ENCODE assay signal across 28 cellular contexts in genomic region chr20:22533823-22534751, GRCh38. TPM values are rescaled to one million over a fixed set of nuclear protein-coding genes. Genes with fewer than 3 reads are reported as not detected.
A peak's percentile ranks its signal among the peaks of the same experiment; 100 is the strongest.
DNase-seq lines count a peak whose midpoint lies in the region; ATAC-seq and TF ChIP-seq lines count a peak whose summit lies in the region.
"Had no signal": no experiment of that assay in that cellular context is flagged by ENCODE, and none has a peak within 500 bp of the region (broad histone marks: within the 10 kb centered on the region; RNA-seq: fewer than 3 reads in every experiment).

No MANE protein-coding gene starts in this region.

- no peak overlapping the region for H3K4me2 ChIP-seq in neuronal stem cell (ENCODE audit: insufficient read depth, low read length, poor library complexity, severe bottlenecking)
- no peak overlapping the region for H3K4me2 ChIP-seq in PC-3 (ENCODE audit: low read length)

- H2AFZ ChIP-seq in neuronal stem cell (ENCODE audit: low read length) (no peak overlapping the region), PC-3 (ENCODE audit: low read length) (no peak overlapping the region)

- H3K36me3 Mint-ChIP-seq in glutamatergic neuron (ENCODE audit: unreplicated experiment) = peaks cover 6% of the 10 kb centered on the region
- H3K36me3 Mint-ChIP-seq: CD4-positive, alpha-beta memory T cell had no signal

- no peak overlapping the region for H3K23ac ChIP-seq in neuronal stem cell (ENCODE audit: low read depth, low read length, poor library complexity)

- no peaks in the 10 kb centered on the region for H3K36me3 ChIP-seq in esophagus muscularis mucosa
- H3K36me3 ChIP-seq in neuronal stem cell (replicated peaks in 1 of 2; ENCODE audit: control insufficient read depth in 2 of 2, insufficient read depth in 2 of 2, low read length in 2 of 2) = no peaks in the 10 kb centered on the region
- no peaks in the 10 kb centered on the region for H3K36me3 ChIP-seq in testis (ENCODE audit: low read depth, missing control alignments)
- H3K36me3 ChIP-seq in PC-3 (ENCODE audit: low read depth, low read length) = no peaks in the 10 kb centered on the region

- no peak for TF ChIP-seq POLR2A in esophagus muscularis mucosa (IDR thresholded peaks at IDR 0.05; ENCODE audit: low read depth)
- no peak for TF ChIP-seq POLR2A in testis (IDR thresholded peaks at IDR 0.05)

- H3K4me3 ChIP-seq in esophagus muscularis mucosa = no peak overlapping the region
- H3K4me3 ChIP-seq in neuronal stem cell (ENCODE audit: low read length in 2 of 2) = no peak overlapping the region
- no peak overlapping the region for H3K4me3 ChIP-seq in testis
- H3K4me3 ChIP-seq in PC-3 (ENCODE audit: low read length) = no peak overlapping the region
- H3K4me3 ChIP-seq: GM12878, SK-N-MC had no signal

- H2BK120ac ChIP-seq in neuronal stem cell (ENCODE audit: low read depth, low read length) = no peak overlapping the region

- H3K4ac ChIP-seq in neuronal stem cell (ENCODE audit: low read length) = no peak overlapping the region

- no TSS peak for BruUV-seq in PC-3 (replicated peaks; lab: Mats Ljungman, UMichigan)

- H3K14ac ChIP-seq in neuronal stem cell (ENCODE audit: low read length) = no peak overlapping the region

- no peaks in the 10 kb centered on the region for H3F3A ChIP-seq in PC-3 (ENCODE audit: low read length, unreplicated experiment)

- 0 out of 2 replicates have a peak, but pooled peaks cover 3% of the 10 kb centered on the region for H3K9me2 ChIP-seq in PC-3 (replicated peaks; ENCODE audit: low read length)

- peaks cover 7% of the 10 kb centered on the region for H3K27me3 Mint-ChIP-seq in glutamatergic neuron (ENCODE audit: unreplicated experiment)
- H3K27me3 Mint-ChIP-seq: CD4-positive, alpha-beta memory T cell had no signal

- no peak overlapping the region for H3K9ac ChIP-seq in neuronal stem cell (ENCODE audit: low read depth, low read length, poor library complexity)
- no peak overlapping the region for H3K9ac ChIP-seq in PC-3 (ENCODE audit: low read length)

- TF ChIP-seq EP300 in esophagus muscularis mucosa (IDR thresholded peaks at IDR 0.05) = no peak

- no peaks in the 10 kb centered on the region for H3K79me2 ChIP-seq in PC-3 (ENCODE audit: low read length)

- H2AK5ac ChIP-seq in neuronal stem cell (ENCODE audit: low read depth, low read length) = no peak overlapping the region

- H3K18ac ChIP-seq in neuronal stem cell (ENCODE audit: low read length) = peak overlapping the region; percentile 58

- no peak overlapping the region for H2BK15ac ChIP-seq in neuronal stem cell (ENCODE audit: low read length)

- no peaks in the 10 kb centered on the region for H3K4me1 ChIP-seq in esophagus muscularis mucosa
- peaks cover 0 to 2% of the 10 kb centered on the region in 2 donors for H3K4me1 ChIP-seq in neuronal stem cell (ENCODE audit: control insufficient read depth in 2 of 2, insufficient read depth in 1 of 2, low read depth in 1 of 2, low read length in 2 of 2)
- no peaks in the 10 kb centered on the region for H3K4me1 ChIP-seq in testis
- H3K4me1 ChIP-seq in PC-3 (ENCODE audit: insufficient read depth, low read length) = no peaks in the 10 kb centered on the region

- no peak for TF ChIP-seq CTCF in esophagus muscularis mucosa (IDR thresholded peaks at IDR 0.05)
- TF ChIP-seq CTCF in testis (IDR thresholded peaks at IDR 0.05) = no peak
- TF ChIP-seq CTCF in PC-3 (conservative IDR thresholded peaks at IDR 0.05; ENCODE audit: low read depth, low read length) = no peak
- no peak for TF ChIP-seq CTCF in RWPE1 (conservative IDR thresholded peaks at IDR 0.05; ENCODE audit: low read depth)
- TF ChIP-seq CTCF in glutamatergic neuron (IDR thresholded peaks at IDR 0.05; ENCODE audit: partially characterized antibody, unreplicated experiment) = no peak

- peaks cover 8% of the 10 kb centered on the region for H3K9me3 Mint-ChIP-seq in glutamatergic neuron (ENCODE audit: unreplicated experiment)

- no peak overlapping the region for H3K27ac Mint-ChIP-seq in glutamatergic neuron (ENCODE audit: unreplicated experiment)
- H3K27ac Mint-ChIP-seq: CD4-positive, alpha-beta memory T cell had no signal

- H4K20me1 ChIP-seq in PC-3 (ENCODE audit: low read length) = no peaks in the 10 kb centered on the region

- no peak overlapping the region for H4K8ac ChIP-seq in neuronal stem cell (ENCODE audit: low read depth, low read length)

- H2BK5ac ChIP-seq in neuronal stem cell (ENCODE audit: low read length) = no peak overlapping the region

- H3K27ac ChIP-seq in esophagus muscularis mucosa (replicated peaks in 1 of 4) (no peak overlapping the region), neuronal stem cell (replicated peaks; ENCODE audit: low read length) (no peak overlapping the region), testis (no peak overlapping the region), PC-3 (ENCODE audit: low read length) (no peak overlapping the region), RWPE1 (no peak overlapping the region)
- H3K27ac ChIP-seq: SK-N-MC had no signal

- H3K27me3 ChIP-seq in esophagus muscularis mucosa (no peaks in the 10 kb centered on the region), neuronal stem cell (ENCODE audit: control insufficient read depth in 3 of 3, insufficient read depth in 3 of 3, low read depth in 1 of 3, low read length in 3 of 3) (no peaks in the 10 kb centered on the region), testis (no peaks in the 10 kb centered on the region), PC-3 (ENCODE audit: low read length) (peaks cover 9% of the 10 kb centered on the region; the same call in 1 of the 2 replicates)

- ATAC-seq in PC-3 = no peak
- ATAC-seq: GM12878, Panc1 had no signal

- H3K9me3 ChIP-seq in esophagus muscularis mucosa = no peaks in the 10 kb centered on the region
- no peaks in the 10 kb centered on the region for H3K9me3 ChIP-seq in neuronal stem cell (replicated peaks in 1 of 2; ENCODE audit: control insufficient read depth in 2 of 2, insufficient read depth in 1 of 2, low read depth in 1 of 2, low read length in 2 of 2)
- H3K9me3 ChIP-seq in testis = no peaks in the 10 kb centered on the region
- H3K9me3 ChIP-seq in PC-3 (ENCODE audit: low read length) = no peaks in the 10 kb centered on the region

- 87% methylated on average over 10 of the region's 10 CpGs for WGBS in esophagus muscularis mucosa
- no CpG with 5 or more reads among the region's 10 CpGs for WGBS in neuronal stem cell (ENCODE audit: extremely low coverage in 2 of 2, insufficient read length in 2 of 2, insufficient replicate concordance in 1 of 2), 2 donors
- 67 to 72% methylated on average over 10 of the region's 10 CpGs for WGBS in testis, 2 donors

- H3K4me1 Mint-ChIP-seq in glutamatergic neuron (ENCODE audit: low read depth, unreplicated experiment) = no peaks in the 10 kb centered on the region
- H3K4me1 Mint-ChIP-seq: CD4-positive, alpha-beta memory T cell had no signal

- no peak overlapping the region for H2BK12ac ChIP-seq in neuronal stem cell (ENCODE audit: low read length)

- DNase-seq in NCI-H69 (lab: John Stamatoyannopoulos, UW) = peak; percentile 86
- peak; percentile 55 for DNase-seq in esophagus muscularis mucosa (ENCODE audit: extremely low spot score)
- no peak for DNase-seq in neuronal stem cell (ENCODE audit: low spot score)
- peak; percentile 81 for DNase-seq in testis
- no peak for DNase-seq in PC-3
- no peak for DNase-seq in RWPE1 (ENCODE audit: low spot score)
- DNase-seq in glutamatergic neuron = no peak
- DNase-seq: C1 segment of cervical spinal cord; CD4-positive, alpha-beta memory T cell; COR-L47; DMS79; EL; GDM1; HCEC 1CT; NCI-H1048; NCI-H1417; NCI-H187; NCI-H2081 treated with DMSO at 0.1 percent for 48 hours; NCI-H2171 treated with DMSO at 0.1 percent for 48 hours; NCI-H446; NCI-H524 treated with DMSO at 0.1 percent for 48 hours; NCI-H82; SIG-M5 had no signal

- POLR2A ChIA-PET in PC-3 (lab: Charles Lee; ENCODE audit: unreplicated experiment) = no interaction called here
- POLR2A ChIA-PET in RWPE1 (lab: Yijun Ruan, JAX; ENCODE audit: low non-redundant PET) = no interaction called here

- no peaks in the 10 kb centered on the region for H3K79me1 ChIP-seq in neuronal stem cell (ENCODE audit: low read depth, low read length)

- CTCF ChIA-PET in PC-3 (lab: Charles Lee) = no interaction called here
- CTCF ChIA-PET in RWPE1 (lab: Yijun Ruan, JAX) = interaction anchor here (0.7 kb wide), 1 partner anchor 148 kb away, joined by 5 read pairs; no protein-coding TSS in a partner anchor

- H3K4me3 Mint-ChIP-seq in glutamatergic neuron (ENCODE audit: unreplicated experiment) = no peak overlapping the region
- H3K4me3 Mint-ChIP-seq: CD4-positive, alpha-beta memory T cell had no signal

- intact Hi-C loops in esophagus muscularis mucosa (cut with DNase I) = no loop called here
- intact Hi-C loops in testis (cut with DNase I; ENCODE audit: low total_unique reads) = no loop called here
- intact Hi-C loops in PC-3 (cut with micrococcal nuclease) = no loop called here

- H4K91ac ChIP-seq in neuronal stem cell (ENCODE audit: low read depth, low read length, poor library complexity) = no peak overlapping the region

RNA-seq across cellular contexts. Expression of gene FOXA2, which starts 50.3 kb away (rescaled TPM):
- not detected for total RNA-seq in esophagus muscularis mucosa
- polyA plus RNA-seq in neuronal stem cell (2013, experiment 1 of 2) = not detected
- not detected for polyA plus RNA-seq in neuronal stem cell (2013, experiment 2 of 2)
- total RNA-seq in testis = under 1 TPM; 0.24 to 0.43 TPM
- 0.54 TPM for polyA plus RNA-seq in testis (ENCODE audit: insufficient read depth, low read depth, low replicate concordance)
- total RNA-seq in PC-3 (2014; rRNA removed) = 14.4 and 15.2 TPM in 2 replicates
- total RNA-seq in glutamatergic neuron (ENCODE audit: unreplicated experiment) = not detected
- total RNA-seq: A673; CD4-positive, alpha-beta memory T cell; GM12878; H1 had no signal
- polyA plus RNA-seq: CD4-positive, alpha-beta memory T cell; GM12878; H1 had no signal

Comparison
In these comparisons a context has a peak if more than half of its experiments do, and no peak if none do; other contexts are left out.
1. DNase-seq: peak in NCI-H69 (single experiment), esophagus muscularis mucosa (single experiment) and testis (single experiment); none in neuronal stem cell (single experiment), PC-3 (single experiment), RWPE1 (single experiment) and glutamatergic neuron (single experiment).
2. RNA of gene FOXA2, which starts 50.3 kb away (total RNA-seq): 14.4 to 15.2 TPM in PC-3; 0.24 to 0.43 TPM in testis, not detected in esophagus muscularis mucosa and not detected in glutamatergic neuron (single experiment); every median in the first group is over 10 times any median in the second.